ENCODE assay signal across 18 cellular contexts in the genomic region with DNA sequence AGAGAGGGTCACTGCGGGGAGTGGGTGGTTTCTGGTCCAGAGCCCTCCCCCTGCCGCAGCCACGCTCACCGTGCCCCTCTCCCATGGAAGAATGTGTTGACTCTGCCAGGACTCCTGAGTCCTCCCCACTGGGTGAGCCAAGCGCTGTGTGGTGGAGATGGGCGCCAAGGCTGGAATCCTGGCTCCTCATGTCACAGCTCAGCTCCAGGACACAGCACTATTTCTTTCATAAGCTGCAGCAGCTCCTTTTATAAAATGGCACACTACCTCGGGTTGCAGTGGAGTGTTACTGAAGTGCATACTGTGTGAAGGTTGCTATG.
DNase-seq lines count a peak whose midpoint lies in the region; ATAC-seq and TF ChIP-seq lines count a peak whose summit lies in the region.
"Had no signal": no experiment of that assay in that cellular context is flagged by ENCODE, and none has a peak within 500 bp of the region (broad histone marks: within the 10 kb centered on the region; RNA-seq: fewer than 3 reads in every experiment).

No MANE protein-coding gene starts in this region.

- in situ Hi-C loops in IMR-90 (cut with MboI; ENCODE audit: low sequenced_read_pairs) (loop anchor here (25.0 kb wide), 1 partner anchor 750 kb away; the partner anchor contains the start of genes SIAE and SPA17), gastrocnemius medialis (cut with MboI; ENCODE audit: low sequenced_read_pairs in 4 of 4) (no loop called here)

- DNase-seq in DMS79 treated with DMSO at 0.1 percent for 48 hours (lab: John Stamatoyannopoulos, UW) (peak; percentile 31), DMS79 (lab: John Stamatoyannopoulos, UW) (no peak), IMR-90 (no peak), posterior vena cava (ENCODE audit: low spot score) (peak; percentile 67), gastrocnemius medialis (peak in 1 of 2 donors; percentile 43), NCI-H1417 (lab: John Stamatoyannopoulos, UW) (no peak)
- DNase-seq: Caco-2; CD4-positive, CD25-positive, alpha-beta regulatory T cell; CD8-positive, alpha-beta T cell; DMS153; GF-D8; GOT3; HCEC 1CT had no signal

- H3K36me3 ChIP-seq in IMR-90 (ENCODE audit: control insufficient read depth, insufficient read depth, low read length) (no peaks in the 10 kb centered on the region), gastrocnemius medialis (no peaks in the 10 kb centered on the region)
- H3K36me3 ChIP-seq: BLaER1 had no signal

- H2BK120ac ChIP-seq in IMR-90 (ENCODE audit: low read depth, low read length) = no peak overlapping the region

- H2AK9ac ChIP-seq in IMR-90 (replicated peaks; ENCODE audit: low read depth, low read length, poor library complexity) = peak overlapping the region; percentile 30

- no peak overlapping the region for H3K23ac ChIP-seq in IMR-90 (ENCODE audit: low read depth, low read length)

- no peaks in the 10 kb centered on the region for H3K4me1 ChIP-seq in IMR-90 (ENCODE audit: control insufficient read depth, insufficient read depth, low read length)
- H3K4me1 ChIP-seq in gastrocnemius medialis = peaks cover 31 to 38% of the 10 kb centered on the region in 2 donors
- H3K4me1 ChIP-seq: Caco-2 had no signal

- H3K4me3 ChIP-seq in IMR-90 (ENCODE audit: insufficient read depth, low read depth, low read length) (no peak overlapping the region), gastrocnemius medialis (no peak overlapping the region)
- H3K4me3 ChIP-seq: BLaER1 had no signal

- no peak overlapping the region for H3K27ac ChIP-seq in IMR-90 (ENCODE audit: insufficient read depth, low read length)
- peak overlapping the region; percentile 25 to 60 (median 38) for H3K27ac ChIP-seq in gastrocnemius medialis
- H3K27ac ChIP-seq: 22Rv1, BLaER1, C4-2B had no signal

- no peak overlapping the region for H2AFZ ChIP-seq in IMR-90 (replicated peaks; ENCODE audit: low read length, poor library complexity)

- TF ChIP-seq RAD21 in IMR-90 (IDR thresholded peaks at IDR 0.05; ENCODE audit: low read length) = no peak

- no peak overlapping the region for H3K18ac ChIP-seq in IMR-90 (ENCODE audit: low read depth, low read length)

- no TSS peak for BruUV-seq in IMR-90 (replicated peaks; lab: Mats Ljungman, UMichigan)

- H2BK20ac ChIP-seq in IMR-90 (ENCODE audit: low read depth, low read length) = no peak overlapping the region

- no peak overlapping the region for H4K91ac ChIP-seq in IMR-90 (ENCODE audit: insufficient read depth, low read depth, low read length)

- no peaks in the 10 kb centered on the region for H3K79me1 ChIP-seq in IMR-90 (ENCODE audit: low read depth in 1 of 2, low read length in 2 of 2)

- CTCF ChIA-PET in IMR-90 (lab: Yijun Ruan, JAX) = no interaction called here

- H2AK5ac ChIP-seq in IMR-90 (ENCODE audit: low read depth, low read length) = no peak overlapping the region

- H4K5ac ChIP-seq in IMR-90 (ENCODE audit: low read depth, low read length) = no peak overlapping the region

- no peak overlapping the region for H3K4me2 ChIP-seq in IMR-90 (ENCODE audit: low read depth, low read length)
- H3K4me2 ChIP-seq: BLaER1 had no signal

- H3K27me3 ChIP-seq in IMR-90 (ENCODE audit: control insufficient read depth, insufficient read depth, low read length) (peaks cover 16% of the 10 kb centered on the region), gastrocnemius medialis (no peaks in the 10 kb centered on the region)
- H3K27me3 ChIP-seq: BLaER1 had no signal

- no peak overlapping the region for H3K4ac ChIP-seq in IMR-90 (ENCODE audit: low read depth, low read length)

- intact Hi-C loops in IMR-90 (cut with micrococcal nuclease) = no loop called here
- intact Hi-C loops in posterior vena cava (cut with DNase I) = no loop called here
- intact Hi-C loops in gastrocnemius medialis (cut with DNase I; ENCODE audit: low total_unique reads) = no loop called here

- no peak overlapping the region for H3K56ac ChIP-seq in IMR-90 (ENCODE audit: extremely low read depth, insufficient read depth, low read length)

- H4K8ac ChIP-seq in IMR-90 (ENCODE audit: low read depth in 2 of 2, low read length in 2 of 2) = no peak overlapping the region

- TF ChIP-seq POLR2A in IMR-90 (IDR thresholded peaks at IDR 0.05; ENCODE audit: low read depth, low read length) = no peak
- no peak for TF ChIP-seq POLR2A in gastrocnemius medialis (IDR thresholded peaks at IDR 0.05)

- H3K9me1 ChIP-seq in IMR-90 (ENCODE audit: insufficient read depth, low read length) = no peaks in the 10 kb centered on the region; the same call in 1 of the 2 replicates

- WGBS in IMR-90 (ENCODE audit: extremely low coverage in 2 of 2, insufficient read length in 1 of 2), 2 experiments = no CpG with 5 or more reads among the region's 7 CpGs

- H4K20me1 ChIP-seq in IMR-90 (ENCODE audit: insufficient read depth, low read length) = no peaks in the 10 kb centered on the region
- H4K20me1 ChIP-seq: BLaER1 had no signal

- H3K9me3 ChIP-seq in IMR-90 (ENCODE audit: control insufficient read depth, insufficient read depth, low read length) (no peaks in the 10 kb centered on the region), gastrocnemius medialis (no peaks in the 10 kb centered on the region)
- H3K9me3 ChIP-seq: BLaER1, Caco-2 had no signal

- dilution Hi-C loops in IMR-90 (cut with HindIII; ENCODE audit: low sequenced_read_pairs, unreplicated experiment) = no loop called here

- H3K14ac ChIP-seq in IMR-90 (replicated peaks; ENCODE audit: low read depth, low read length) = no peak overlapping the region

- no peak overlapping the region for H2BK5ac ChIP-seq in IMR-90 (ENCODE audit: low read depth, low read length, poor library complexity, severe bottlenecking)

- TF ChIP-seq CTCF in IMR-90 (conservative IDR thresholded peaks at IDR 0.05; ENCODE audit: low read depth, low read length) = no peak
- TF ChIP-seq CTCF in gastrocnemius medialis (IDR thresholded peaks at IDR 0.05 in 4 of 5, conservative IDR thresholded peaks at IDR 0.05 in 1 of 5) = no peak

- ATAC-seq in IMR-90 (ENCODE audit: low read depth) = no peak
- peak; percentile 18 to 55 for ATAC-seq in gastrocnemius medialis
- ATAC-seq in HG03457 (IDR thresholded peaks at IDR 0.05; ENCODE audit: unreplicated experiment) = no peak
- no peak for ATAC-seq in GM21528 (IDR thresholded peaks at IDR 0.05; ENCODE audit: low FRiP score, unreplicated experiment)
- ATAC-seq: CD8-positive, alpha-beta T cell had no signal

- POLR2A ChIA-PET in IMR-90 (lab: Charles Lee; ENCODE audit: unreplicated experiment) = no interaction called here

- H2BK15ac ChIP-seq in IMR-90 (ENCODE audit: low read depth, low read length) = no peak overlapping the region

- no peak overlapping the region for H3K9ac ChIP-seq in IMR-90 (ENCODE audit: low read depth, low read length)
- H3K9ac ChIP-seq: BLaER1 had no signal

TF ChIP-seq in IMR-90, 13 proteins besides CTCF, POLR2A, EP300 and RAD21:
- TF ChIP-seq, protein P1, sequence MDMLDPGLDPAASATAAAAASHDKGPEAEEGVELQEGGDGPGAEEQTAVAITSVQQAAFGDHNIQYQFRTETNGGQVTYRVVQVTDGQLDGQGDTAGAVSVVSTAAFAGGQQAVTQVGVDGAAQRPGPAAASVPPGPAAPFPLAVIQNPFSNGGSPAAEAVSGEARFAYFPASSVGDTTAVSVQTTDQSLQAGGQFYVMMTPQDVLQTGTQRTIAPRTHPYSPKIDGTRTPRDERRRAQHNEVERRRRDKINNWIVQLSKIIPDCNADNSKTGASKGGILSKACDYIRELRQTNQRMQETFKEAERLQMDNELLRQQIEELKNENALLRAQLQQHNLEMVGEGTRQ (IDR thresholded peaks at IDR 0.05; ENCODE audit: low read depth, low read length) = no peak
- TF ChIP-seq RCOR1 (IDR thresholded peaks at IDR 0.05; ENCODE audit: insufficient replicate concordance, low read length) (no peak), MXI1 (IDR thresholded peaks at IDR 0.05; ENCODE audit: borderline replicate concordance, low read depth, low read length) (no peak), MAZ (IDR thresholded peaks at IDR 0.05; ENCODE audit: borderline replicate concordance, low read depth, low read length) (no peak), BHLHE40 (IDR thresholded peaks at IDR 0.05; ENCODE audit: low read depth, low read length) (no peak), MAFK (IDR thresholded peaks at IDR 0.05; ENCODE audit: low read depth, low read length) (no peak), RFX5 (IDR thresholded peaks at IDR 0.05; ENCODE audit: low read depth, low read length) (no peak), NFE2L2 (IDR thresholded peaks at IDR 0.05; ENCODE audit: low read depth, low read length) (no peak), SMC3 (IDR thresholded peaks at IDR 0.05; ENCODE audit: low read depth, low read length) (no peak), ELK1 (IDR thresholded peaks at IDR 0.05; ENCODE audit: borderline replicate concordance, low read depth, low read length) (no peak), CEBPB (IDR thresholded peaks at IDR 0.05; ENCODE audit: low read depth, low read length) (no peak), CHD1 (IDR thresholded peaks at IDR 0.05; ENCODE audit: low read depth, low read length) (no peak), FOS (IDR thresholded peaks at IDR 0.05; ENCODE audit: low read depth, low read length) (no peak)

Comparison
In these comparisons a context has a peak if more than half of its experiments do, and no peak if none do; other contexts are left out.
1. DNase-seq: peak in DMS79 treated with DMSO at 0.1 percent for 48 hours (single experiment) and posterior vena cava (single experiment); none in DMS79 (single experiment), IMR-90 (single experiment) and NCI-H1417 (0 of 3).
2. ATAC-seq: peak in gastrocnemius medialis (2 of 2); none in IMR-90 (single experiment), HG03457 (single experiment) and GM21528 (single experiment).